15 cellular contexts compared by ENCODE assay signal in the genomic region with DNA sequence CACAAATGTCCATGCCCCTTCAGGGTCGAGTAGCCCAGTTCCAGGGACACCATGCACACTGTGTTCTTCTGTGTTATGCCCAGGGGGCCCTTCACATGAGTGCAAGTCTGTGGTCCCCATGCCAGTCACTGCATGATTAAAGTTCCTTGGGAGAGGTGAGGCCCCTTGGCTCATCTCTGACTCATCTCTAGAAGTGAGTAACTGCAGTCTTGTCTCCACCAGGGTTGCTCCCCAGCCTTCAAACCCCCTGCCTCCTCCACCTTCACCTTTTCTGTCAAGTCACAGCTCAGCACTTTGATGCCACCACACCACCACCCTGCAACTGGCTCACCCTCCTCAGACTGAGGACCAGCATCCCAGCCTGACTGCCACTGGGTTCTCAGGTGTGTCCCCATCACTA.
DNase-seq lines count a peak whose midpoint lies in the region; ATAC-seq and TF ChIP-seq lines count a peak whose summit lies in the region.
"Had no signal": no experiment of that assay in that cellular context is flagged by ENCODE, and none has a peak within 500 bp of the region (broad histone marks: within the 10 kb centered on the region; RNA-seq: fewer than 3 reads in every experiment).

No MANE protein-coding gene starts in this region.

- WGBS in right cardiac atrium: 53% methylated on average over 1 of the region's 1 CpG

- no peak for ATAC-seq in right cardiac atrium
- ATAC-seq: left colon, Right ventricle myocardium inferior had no signal

- H3K4me1 Mint-ChIP-seq in HFFc6 (ENCODE audit: low read depth): no peaks in the 10 kb centered on the region
- H3K4me1 Mint-ChIP-seq: H9 had no signal

- no peak overlapping the region for H3K27ac Mint-ChIP-seq in HFFc6
- H3K27ac Mint-ChIP-seq: H9 had no signal

- peaks cover 20% of the 10 kb centered on the region for H3K27me3 Mint-ChIP-seq in HFFc6 (ENCODE audit: insufficient read depth)

- no peaks in the 10 kb centered on the region for H3K4me1 ChIP-seq in right cardiac atrium (ENCODE audit: control insufficient read depth, insufficient read depth, low read length)
- H3K4me1 ChIP-seq: tibial artery had no signal

- H3K9me3 ChIP-seq in right cardiac atrium (ENCODE audit: control insufficient read depth, low read length): no peaks in the 10 kb centered on the region
- H3K9me3 ChIP-seq: tibial artery had no signal

- TF ChIP-seq CTCF in HFFc6 (IDR thresholded peaks at IDR 0.05): no peak

- H3K36me3 Mint-ChIP-seq in HFFc6 (ENCODE audit: low read depth): no peaks in the 10 kb centered on the region

- no peaks in the 10 kb centered on the region for H3K27me3 ChIP-seq in right cardiac atrium (ENCODE audit: control insufficient read depth, insufficient read depth)

- H3K9me3 Mint-ChIP-seq in HFFc6: no peaks in the 10 kb centered on the region

- no peak overlapping the region for H3K4me3 ChIP-seq in right cardiac atrium (ENCODE audit: low read length)
- H3K4me3 ChIP-seq: tibial artery had no signal

- no peak overlapping the region for H3K27ac ChIP-seq in right cardiac atrium (ENCODE audit: low read length)
- H3K27ac ChIP-seq: tibial artery had no signal

- intact Hi-C loops in right cardiac atrium (cut with DNase I): no loop called here

- peak; percentile 55 for DNase-seq in stimulated activated CD4-positive, alpha-beta T cell treated with anti-CD3 and anti-CD28 coated beads, Interleukin-15, amount 100 ng/mL, for 24 hours
- no peak for DNase-seq in stimulated activated CD4-positive, alpha-beta T cell treated with anti-CD3 and anti-CD28 coated beads, Interleukin-12 subunit alpha, Interleukin-12 subunit beta, amount 100 ng/mL, for 4 hours
- DNase-seq in activated T-cell treated with anti-CD3 and anti-CD28 coated beads, Interleukin-2, amount 50 U/mL, for 48 hours: peak; percentile 55 to 63
- DNase-seq in renal cortical epithelial cell (ENCODE audit: low read depth) (peak; percentile 2), NCI-H1417 (lab: John Stamatoyannopoulos, UW) (no peak), HFFc6 (no peak), right cardiac atrium (no peak)
- no peak for DNase-seq in central memory CD4-positive, alpha-beta T cell
- DNase-seq: cerebellar nuclear complex, H9, left colon, NCI-H1436 treated with DMSO at 0.1 percent for 48 hours, NCI-H226, tibial artery had no signal

- no peak overlapping the region for H3K4me3 Mint-ChIP-seq in HFFc6
- H3K4me3 Mint-ChIP-seq: H9 had no signal

Comparison
In these comparisons a context has a peak if more than half of its experiments do, and no peak if none do; other contexts are left out.
1. DNase-seq: peak in stimulated activated CD4-positive, alpha-beta T cell treated with anti-CD3 and anti-CD28 coated beads, Interleukin-15, amount 100 ng/mL, for 24 hours (single experiment), activated T-cell treated with anti-CD3 and anti-CD28 coated beads, Interleukin-2, amount 50 U/mL, for 48 hours (2 of 2) and renal cortical epithelial cell (single experiment); none in stimulated activated CD4-positive, alpha-beta T cell treated with anti-CD3 and anti-CD28 coated beads, Interleukin-12 subunit alpha, Interleukin-12 subunit beta, amount 100 ng/mL, for 4 hours (single experiment), central memory CD4-positive, alpha-beta T cell (single experiment), NCI-H1417 (0 of 3), HFFc6 (single experiment) and right cardiac atrium (0 of 3).